ENCODE assay signal across 8 cellular contexts in genomic region chr2:84938194-84938879, GRCh38. TPM values are rescaled to one million over a fixed set of nuclear protein-coding genes. Genes with fewer than 3 reads are reported as not detected.
DNase-seq lines count a peak whose midpoint lies in the region; ATAC-seq, FAIRE-seq and TF ChIP-seq lines count a peak whose summit lies in the region.

No MANE protein-coding gene starts in this region.

- H3K9ac ChIP-seq in adipocyte (ENCODE audit: low read length) = no peak overlapping the region

- ATAC-seq in GM21737 (IDR thresholded peaks at IDR 0.05; ENCODE audit: unreplicated experiment) = peak; percentile 31
- ATAC-seq in HG03045 (IDR thresholded peaks at IDR 0.05; ENCODE audit: unreplicated experiment) = no peak

- peak in 3 of 5 donors; percentile 28 to 54 (median 45) for DNase-seq in CD8-positive, alpha-beta memory T cell
- DNase-seq in NCI-H226 (peak; percentile 59), adipocyte (ENCODE audit: low read depth) (peak; percentile 53), D721Med (ENCODE audit: insufficient read length, low spot score) (no peak), NCI-H510A treated with DMSO at 0.1 percent for 48 hours (lab: John Stamatoyannopoulos, UW) (no peak), NCI-H2107 treated with DMSO at 0.1 percent for 48 hours (lab: John Stamatoyannopoulos, UW; ENCODE audit: unreplicated experiment) (no peak)

- H3K36me3 ChIP-seq in CD8-positive, alpha-beta memory T cell (ENCODE audit: insufficient read depth, low read length) = no peaks in the 10 kb centered on the region
- no peaks in the 10 kb centered on the region for H3K36me3 ChIP-seq in adipocyte (ENCODE audit: control insufficient read depth, insufficient read depth, low read length, severe bottlenecking)

- no peaks in the 10 kb centered on the region for H3K9me3 Mint-ChIP-seq in CD8-positive, alpha-beta memory T cell

- no peaks in the 10 kb centered on the region for H3K9me3 ChIP-seq in CD8-positive, alpha-beta memory T cell (ENCODE audit: low read length)
- H3K9me3 ChIP-seq in adipocyte (ENCODE audit: control insufficient read depth, low read length) = no peaks in the 10 kb centered on the region

- peak overlapping the region; percentile 39 to 91 (median 81) for H3K4me3 Mint-ChIP-seq in CD8-positive, alpha-beta memory T cell

- no peaks in the 10 kb centered on the region for H3K36me3 Mint-ChIP-seq in CD8-positive, alpha-beta memory T cell

- H3K27me3 Mint-ChIP-seq in CD8-positive, alpha-beta memory T cell = no peaks in the 10 kb centered on the region

- CTCF ChIA-PET in CD8-positive, alpha-beta memory T cell (lab: Charles Lee) = interaction anchor here (0.7 to 9.8 kb wide), 5 partner anchors 9 to 77 kb away, joined by 4 to 97 read pairs (median 4); no protein-coding TSS in a partner anchor

- H3K27ac ChIP-seq in CD8-positive, alpha-beta memory T cell (ENCODE audit: low read depth, low read length) = no peak overlapping the region

- H3K27ac Mint-ChIP-seq in CD8-positive, alpha-beta memory T cell = peak overlapping the region; percentile 92 to 100 (median 97)

- POLR2A ChIA-PET in CD8-positive, alpha-beta memory T cell (lab: Charles Lee) = interaction anchor here (1.8 to 5.1 kb wide), 3 partner anchors 8 to 50 kb away, joined by 5 to 46 read pairs (median 6); partner anchors contain the start of gene KCMF1

- FAIRE-seq in D721Med (lab: Jason Lieb, UNC) = no peak

- peaks cover 21% of the 10 kb centered on the region for H3K4me1 ChIP-seq in CD8-positive, alpha-beta memory T cell (ENCODE audit: insufficient read depth, low read length)
- no peaks in the 10 kb centered on the region for H3K4me1 ChIP-seq in adipocyte (ENCODE audit: control insufficient read depth, insufficient read depth, low read length)

- no peaks in the 10 kb centered on the region for H3K27me3 ChIP-seq in CD8-positive, alpha-beta memory T cell (ENCODE audit: insufficient read depth, low read length, poor library complexity, severe bottlenecking)
- no peaks in the 10 kb centered on the region for H3K27me3 ChIP-seq in adipocyte (replicated peaks; ENCODE audit: control insufficient read depth, insufficient read depth, low read length)

- TF ChIP-seq CTCF in D721Med (IDR thresholded peaks at IDR 0.05; ENCODE audit: insufficient read depth, missing control alignments) = no peak

- peak overlapping the region; percentile 51 for H3K4me3 ChIP-seq in CD8-positive, alpha-beta memory T cell (ENCODE audit: low read length)
- no peak overlapping the region for H3K4me3 ChIP-seq in adipocyte (ENCODE audit: low read length)

- H3K4me1 Mint-ChIP-seq in CD8-positive, alpha-beta memory T cell = peaks cover 21 to 35% (median 28%) of the 10 kb centered on the region in 3 donors

RNA-seq across cellular contexts. Expression of gene KCMF1, which starts 32.6 kb away (rescaled TPM):
- 100 to 1,000 TPM in 1 of 2 experiments, 10 to 100 TPM in 1; 98.1 to 105 TPM for total RNA-seq in CD8-positive, alpha-beta memory T cell
- 30.7 TPM for polyA plus RNA-seq in CD8-positive, alpha-beta memory T cell

RNA-seq across cellular contexts. Expression of gene TMSB10, which starts 32.9 kb away (rescaled TPM):
- total RNA-seq in CD8-positive, alpha-beta memory T cell = 1,000 to 10,000 TPM; 1,121 to 1,125 TPM
- 4,836 TPM for polyA plus RNA-seq in CD8-positive, alpha-beta memory T cell

RNA-seq across cellular contexts. Expression of gene TRABD2A, which starts 57.5 kb away (rescaled TPM):
- 10 to 100 TPM; 20.3 to 20.8 TPM for total RNA-seq in CD8-positive, alpha-beta memory T cell
- polyA plus RNA-seq in CD8-positive, alpha-beta memory T cell = 36.6 TPM

Comparison
In these comparisons a context has a peak if more than half of its experiments do, and no peak if none do; other contexts are left out.
1. DNase-seq: peak in CD8-positive, alpha-beta memory T cell (3 of 5), NCI-H226 (single experiment) and adipocyte (single experiment); none in D721Med (single experiment), NCI-H510A treated with DMSO at 0.1 percent for 48 hours (single experiment) and NCI-H2107 treated with DMSO at 0.1 percent for 48 hours (single experiment).